Comparison of ENCODE assay signal across 27 cellular contexts in the genomic region with DNA sequence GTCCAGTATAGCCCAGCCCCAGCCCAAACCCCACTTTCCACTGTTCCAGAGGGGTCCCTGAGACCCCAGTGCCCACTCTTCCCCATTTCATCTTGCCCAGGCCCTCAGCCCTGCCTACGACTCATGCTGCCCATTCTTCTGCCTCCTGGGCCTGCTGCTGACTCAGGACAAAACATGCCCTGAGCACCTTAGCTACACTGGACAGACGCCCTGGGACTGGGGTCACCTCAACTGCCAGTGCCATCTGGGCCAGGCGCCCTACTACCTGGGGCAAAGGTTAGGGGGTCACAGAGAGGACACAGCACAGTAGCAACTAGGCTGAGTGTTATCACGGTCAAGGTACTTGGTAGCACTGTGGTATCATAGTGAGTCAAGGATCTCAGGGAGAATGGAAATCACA. TPM values are rescaled to one million over a fixed set of nuclear protein-coding genes. Genes with fewer than 3 reads are reported as not detected.
"Had no signal": no experiment of that assay in that cellular context is flagged by ENCODE, and none has a peak within 500 bp of the region (broad histone marks: within the 10 kb centered on the region; RNA-seq: fewer than 3 reads in every experiment).

No MANE protein-coding gene starts in this region.

- H3K36me3 Mint-ChIP-seq: activated naive CD8-positive, alpha-beta T cell treated with anti-CD3 and anti-CD28 coated beads for 36 hours; immature natural killer cell had no signal

- H3K4me3 ChIP-seq: lung, right atrium auricular region, skin epidermis, tibial nerve had no signal

- H3K9me3 Mint-ChIP-seq: activated naive CD8-positive, alpha-beta T cell treated with anti-CD3 and anti-CD28 coated beads for 36 hours; activated T-cell treated with anti-CD3 and anti-CD28 coated beads, Interleukin-2, amount 50 U/mL, for 72 hours; effector memory CD8-positive, alpha-beta T cell had no signal

- H3K4me3 Mint-ChIP-seq: activated B cell treated with CpG ODN at 0.5 μM for 24 hours; activated CD8-positive, alpha-beta T cell treated with anti-CD3 and anti-CD28 coated beads, Interleukin-2, amount 10 ng/mL, durations not matched to agents 7 days and 5 days; activated naive CD8-positive, alpha-beta T cell treated with anti-CD3 and anti-CD28 coated beads for 36 hours; activated T-cell treated with anti-CD3 and anti-CD28 coated beads, Interleukin-2, amount 50 U/mL, for 72 hours; effector memory CD8-positive, alpha-beta T cell; immature natural killer cell had no signal

- H3K27ac ChIP-seq: brain microvascular endothelial cell, epithelial cell of prostate, neutrophil, skin epidermis, tibial nerve had no signal

- H3K36me3 ChIP-seq: neutrophil had no signal

- H3K27me3 ChIP-seq: brain microvascular endothelial cell, right atrium auricular region, tibial nerve had no signal

- H3K4me1 Mint-ChIP-seq: immature natural killer cell had no signal

- DNase-seq: activated B cell treated with CpG ODN at 0.5 μM for 24 hours; activated CD4-positive, alpha-beta T cell treated with anti-CD3 and anti-CD28 coated beads for 48 hours; activated CD8-positive, alpha-beta memory T cell treated with anti-CD3 and anti-CD28 coated beads, Interleukin-2, amount 50 U/mL, for 48 hours; activated CD8-positive, alpha-beta T cell treated with anti-CD3 and anti-CD28 coated beads, Interleukin-2, amount 10 ng/mL, durations not matched to agents 7 days and 5 days; activated gamma-delta T cell treated with Interleukin-2 at 50 U/mL for 16 hours; activated naive CD8-positive, alpha-beta T cell treated with anti-CD3 and anti-CD28 coated beads for 36 hours; activated T-cell treated with anti-CD3 and anti-CD28 coated beads, Interleukin-2, amount 50 U/mL, for 72 hours; amygdala; brain microvascular endothelial cell; cerebellar nuclear complex; dermis blood vessel endothelial cell; effector memory CD8-positive, alpha-beta T cell; foreskin melanocyte; head of caudate nucleus; immature natural killer cell; midbrain; stimulated activated CD4-positive, alpha-beta T cell treated with anti-CD3 and anti-CD28 coated beads, Interleukin-4, amount 100 ng/mL, for 4 hours; stimulated activated CD8-positive, alpha-beta memory T cell treated with anti-CD3 and anti-CD28 coated beads, Interleukin-4, amount 100 ng/mL, for 48 hours; stimulated activated naive CD4-positive, alpha-beta T cell treated with Interleukin-2 at 50 U/mL for 16 hours; substantia nigra had no signal

- H3K27ac Mint-ChIP-seq: activated B cell treated with CpG ODN at 0.5 μM for 24 hours; activated CD8-positive, alpha-beta T cell treated with anti-CD3 and anti-CD28 coated beads, Interleukin-2, amount 10 ng/mL, durations not matched to agents 7 days and 5 days; activated naive CD8-positive, alpha-beta T cell treated with anti-CD3 and anti-CD28 coated beads for 36 hours; activated T-cell treated with anti-CD3 and anti-CD28 coated beads, Interleukin-2, amount 50 U/mL, for 72 hours; effector memory CD8-positive, alpha-beta T cell; immature natural killer cell had no signal

- ATAC-seq: activated CD8-positive, alpha-beta T cell treated with anti-CD3 and anti-CD28 coated beads, Interleukin-2, amount 10 ng/mL, durations not matched to agents 7 days and 5 days; activated T-cell treated with anti-CD3 and anti-CD28 coated beads, Interleukin-2, amount 50 U/mL, for 72 hours; effector memory CD8-positive, alpha-beta T cell had no signal

- H3K9me3 ChIP-seq: neutrophil, right atrium auricular region, tibial nerve had no signal

RNA-seq across cellular contexts. Expression of gene LAMB2, which starts 2.6 kb away (rescaled TPM):
- total RNA-seq: activated B cell treated with CpG ODN at 0.5 μM for 24 hours; activated naive CD8-positive, alpha-beta T cell treated with anti-CD3 and anti-CD28 coated beads for 36 hours; T-helper 2 cell treated with Interferon-gamma antibody and Interleukin-4, amounts not matched to agents 100 ng/mL and 5 ng/mL, for 36 hours had no signal
- polyA plus RNA-seq: immature natural killer cell had no signal
